Comparison of ENCODE assay signal across 13 cellular contexts in genomic region chr17:65489413-65490170, GRCh38.
"Had no signal": no experiment of that assay in that cellular context is flagged by ENCODE, and none has a peak within 500 bp of the region (broad histone marks: within the 10 kb centered on the region; RNA-seq: fewer than 3 reads in every experiment).

No MANE protein-coding gene starts in this region.

- H3K36me3 ChIP-seq: brain microvascular endothelial cell, left lung, prostate gland, transverse colon had no signal

- H3K27me3 ChIP-seq: brain microvascular endothelial cell, dorsolateral prefrontal cortex, left lung, transverse colon had no signal

- H3K9me3 ChIP-seq: left lung, prostate gland, transverse colon had no signal

- H3K27ac ChIP-seq: brain microvascular endothelial cell, dorsolateral prefrontal cortex, left lung, prostate gland, transverse colon had no signal

- DNase-seq: activated gamma-delta T cell; activated T-cell treated with anti-CD3 and anti-CD28 coated beads, Interleukin-2, amount 50 U/mL, for 4 hours; amygdala; brain microvascular endothelial cell; dorsolateral prefrontal cortex; head of caudate nucleus; left lung; stimulated activated CD4-positive, alpha-beta T cell treated with anti-CD3 and anti-CD28 coated beads, Interleukin-12 subunit alpha, Interleukin-12 subunit beta, amount 100 ng/mL, for 4 hours; stimulated activated naive CD4-positive, alpha-beta T cell; substantia nigra; T-helper 17 cell; transverse colon had no signal

- H3K4me3 ChIP-seq: dorsolateral prefrontal cortex, left lung, prostate gland, transverse colon had no signal

- H3K4me1 ChIP-seq: left lung, prostate gland, transverse colon had no signal
